Comparison of ENCODE assay signal across 9 cellular contexts in genomic region chrX:45849261-45849660, GRCh38.
A peak's percentile ranks its signal among the peaks of the same experiment; 100 is the strongest.
DNase-seq lines count a peak whose midpoint lies in the region; FAIRE-seq lines count a peak whose summit lies in the region.
"Had no signal": no experiment of that assay in that cellular context is flagged by ENCODE, and none has a peak within 500 bp of the region (broad histone marks: within the 10 kb centered on the region; RNA-seq: fewer than 3 reads in every experiment).

No MANE protein-coding gene starts in this region.

- DNase-seq in activated gamma-delta T cell treated with Interleukin-2 at 50 U/mL for 16 hours (peak; percentile 5), activated gamma-delta T cell (lab: John Stamatoyannopoulos, UW) (no peak), NCI-H1105 (lab: John Stamatoyannopoulos, UW) (peak; percentile 26), foreskin melanocyte (peak; percentile 24), small intestine (peak; percentile 50), GM19240 (ENCODE audit: insufficient read length, low spot score) (no peak)
- DNase-seq in activated CD4-positive, alpha-beta memory T cell treated with anti-CD3 and anti-CD28 coated beads for 36 hours, result peak; percentile 40
- DNase-seq in effector CD4-positive, alpha-beta T cell, result no peak
- DNase-seq: left cardiac atrium had no signal

- H3K4me3 ChIP-seq in small intestine (ENCODE audit: low read depth in 1 of 2, low read length in 2 of 2), result no peak overlapping the region

- no peaks in the 10 kb centered on the region for H3K27me3 ChIP-seq in small intestine (ENCODE audit: control insufficient read depth in 2 of 2, insufficient read depth in 2 of 2, low read length in 2 of 2)

- POLR2A ChIA-PET in activated CD4-positive, alpha-beta memory T cell treated with anti-CD3 and anti-CD28 coated beads for 36 hours (lab: Charles Lee), result interaction anchor here (0.5 to 4.3 kb wide), 6 partner anchors 41 to 478 kb away, joined by 3 to 64 read pairs (median 5); no protein-coding TSS in a partner anchor

- peak overlapping the region; percentile 99 for H3K27ac Mint-ChIP-seq in activated CD4-positive, alpha-beta memory T cell treated with anti-CD3 and anti-CD28 coated beads for 36 hours

- CTCF ChIA-PET in activated CD4-positive, alpha-beta memory T cell treated with anti-CD3 and anti-CD28 coated beads for 36 hours (lab: Charles Lee), result interaction anchor here (0.9 to 2.3 kb wide), 4 partner anchors 9 to 84 kb away, joined by 3 to 9 read pairs (median 4); no protein-coding TSS in a partner anchor

- WGBS in small intestine, 3 donors, result 3 to 19% (median 9%) methylated on average over 4 of the region's 4 CpGs

- no peaks in the 10 kb centered on the region for H3K27me3 Mint-ChIP-seq in activated CD4-positive, alpha-beta memory T cell treated with anti-CD3 and anti-CD28 coated beads for 36 hours

- peaks cover 38% of the 10 kb centered on the region for H3K4me1 Mint-ChIP-seq in activated CD4-positive, alpha-beta memory T cell treated with anti-CD3 and anti-CD28 coated beads for 36 hours (ENCODE audit: low read depth)

- peak overlapping the region; percentile 95 for H3K4me3 Mint-ChIP-seq in activated CD4-positive, alpha-beta memory T cell treated with anti-CD3 and anti-CD28 coated beads for 36 hours

- H3K4me1 ChIP-seq in small intestine (ENCODE audit: control insufficient read depth in 2 of 2, insufficient read depth in 1 of 2, low read depth in 1 of 2, low read length in 1 of 2), result no peaks in the 10 kb centered on the region

- no peaks in the 10 kb centered on the region for H3K9me3 Mint-ChIP-seq in activated CD4-positive, alpha-beta memory T cell treated with anti-CD3 and anti-CD28 coated beads for 36 hours

- peaks cover 40% of the 10 kb centered on the region for H3K36me3 Mint-ChIP-seq in activated CD4-positive, alpha-beta memory T cell treated with anti-CD3 and anti-CD28 coated beads for 36 hours

- intact Hi-C loops in activated CD4-positive, alpha-beta memory T cell treated with anti-CD3 and anti-CD28 coated beads for 36 hours (cut with micrococcal nuclease), result loop anchor here (1.0 to 2.0 kb wide), 2 partner anchors 43 to 78 kb away; no protein-coding TSS in a partner anchor

- no peak overlapping the region for H3K27ac ChIP-seq in small intestine (ENCODE audit: low read depth in 1 of 2, low read length in 1 of 2)

- FAIRE-seq in small intestine (lab: Jason Lieb, UNC), result no peak

- H3K36me3 ChIP-seq in small intestine (ENCODE audit: control insufficient read depth in 2 of 2, insufficient read depth in 2 of 2, low read length in 2 of 2), result no peaks in the 10 kb centered on the region

- no peaks in the 10 kb centered on the region for H3K9me3 ChIP-seq in small intestine (ENCODE audit: control insufficient read depth, low read depth)

Comparison
In these comparisons a context has a peak if more than half of its experiments do, and no peak if none do; other contexts are left out.
1. DNase-seq: peak in activated gamma-delta T cell treated with Interleukin-2 at 50 U/mL for 16 hours (single experiment), NCI-H1105 (single experiment), activated CD4-positive, alpha-beta memory T cell treated with anti-CD3 and anti-CD28 coated beads for 36 hours (single experiment), foreskin melanocyte (single experiment) and small intestine (single experiment); none in activated gamma-delta T cell (single experiment), effector CD4-positive, alpha-beta T cell (single experiment) and GM19240 (single experiment).